1 cellular context compared by ENCODE assay signal in the genomic region with DNA sequence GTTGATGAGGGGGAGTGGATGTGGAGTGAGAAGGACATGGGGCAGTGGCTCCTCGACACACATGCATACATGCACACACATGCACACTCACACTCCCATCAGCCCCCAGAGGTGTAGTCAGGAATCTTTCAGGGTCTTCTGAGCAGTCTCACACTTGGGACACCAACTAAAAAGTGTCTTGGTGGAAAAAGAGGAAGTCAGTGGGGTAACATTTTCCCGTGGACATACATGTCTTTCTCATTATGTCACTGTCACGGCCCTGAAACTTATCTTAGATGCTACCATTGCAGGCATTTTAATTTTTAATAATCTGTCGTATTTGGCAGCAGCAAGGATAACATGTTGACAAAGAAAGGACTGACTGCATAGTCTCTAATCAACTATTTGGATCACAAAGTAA.
TF ChIP-seq lines count a peak whose summit lies in the region.

No MANE protein-coding gene starts in this region.

TF ChIP-seq in GM12878, 131 proteins besides CTCF, POLR2A, EP300 and RAD21:
- TF ChIP-seq, protein P1, sequence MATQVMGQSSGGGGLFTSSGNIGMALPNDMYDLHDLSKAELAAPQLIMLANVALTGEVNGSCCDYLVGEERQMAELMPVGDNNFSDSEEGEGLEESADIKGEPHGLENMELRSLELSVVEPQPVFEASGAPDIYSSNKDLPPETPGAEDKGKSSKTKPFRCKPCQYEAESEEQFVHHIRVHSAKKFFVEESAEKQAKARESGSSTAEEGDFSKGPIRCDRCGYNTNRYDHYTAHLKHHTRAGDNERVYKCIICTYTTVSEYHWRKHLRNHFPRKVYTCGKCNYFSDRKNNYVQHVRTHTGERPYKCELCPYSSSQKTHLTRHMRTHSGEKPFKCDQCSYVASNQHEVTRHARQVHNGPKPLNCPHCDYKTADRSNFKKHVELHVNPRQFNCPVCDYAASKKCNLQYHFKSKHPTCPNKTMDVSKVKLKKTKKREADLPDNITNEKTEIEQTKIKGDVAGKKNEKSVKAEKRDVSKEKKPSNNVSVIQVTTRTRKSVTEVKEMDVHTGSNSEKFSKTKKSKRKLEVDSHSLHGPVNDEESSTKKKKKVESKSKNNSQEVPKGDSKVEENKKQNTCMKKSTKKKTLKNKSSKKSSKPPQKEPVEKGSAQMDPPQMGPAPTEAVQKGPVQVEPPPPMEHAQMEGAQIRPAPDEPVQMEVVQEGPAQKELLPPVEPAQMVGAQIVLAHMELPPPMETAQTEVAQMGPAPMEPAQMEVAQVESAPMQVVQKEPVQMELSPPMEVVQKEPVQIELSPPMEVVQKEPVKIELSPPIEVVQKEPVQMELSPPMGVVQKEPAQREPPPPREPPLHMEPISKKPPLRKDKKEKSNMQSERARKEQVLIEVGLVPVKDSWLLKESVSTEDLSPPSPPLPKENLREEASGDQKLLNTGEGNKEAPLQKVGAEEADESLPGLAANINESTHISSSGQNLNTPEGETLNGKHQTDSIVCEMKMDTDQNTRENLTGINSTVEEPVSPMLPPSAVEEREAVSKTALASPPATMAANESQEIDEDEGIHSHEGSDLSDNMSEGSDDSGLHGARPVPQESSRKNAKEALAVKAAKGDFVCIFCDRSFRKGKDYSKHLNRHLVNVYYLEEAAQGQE (IDR thresholded peaks at IDR 0.05; ENCODE audit: low read depth, low read length) = no peak
- peak; percentile 52; the same call in 1 of the 2 replicates for TF ChIP-seq SPI1 (IDR thresholded peaks at IDR 0.05; ENCODE audit: borderline replicate concordance, insufficient read depth, low read depth, low read length)
